8 cellular contexts compared by ENCODE assay signal in genomic region chr7:5699951-5700384, GRCh38.
A peak's percentile ranks its signal among the peaks of the same experiment; 100 is the strongest.
DNase-seq lines count a peak whose midpoint lies in the region; ATAC-seq lines count a peak whose summit lies in the region.

No MANE protein-coding gene starts in this region.

- DNase-seq in NCI-H2227 (lab: John Stamatoyannopoulos, UW; ENCODE audit: unreplicated experiment) (peak; percentile 58), NCI-H2227 treated with DMSO at 0.1 percent for 48 hours (lab: John Stamatoyannopoulos, UW) (no peak), glomerular visceral epithelial cell (ENCODE audit: extremely low spot score) (peak; percentile 47), NCI-H1694 (lab: John Stamatoyannopoulos, UW) (no peak), NCI-H526 treated with DMSO at 0.1 percent for 48 hours (lab: John Stamatoyannopoulos, UW) (no peak)
- DNase-seq in activated CD8-positive, alpha-beta memory T cell treated with anti-CD3 and anti-CD28 coated beads for 4 hours (ENCODE audit: low read depth in 2 of 2) = peak; percentile 41 to 68
- peak; percentile 61 for DNase-seq in stimulated activated CD4-positive, alpha-beta T cell treated with anti-CD3 and anti-CD28 coated beads, Interleukin-4, amount 100 ng/mL, for 1 hour

- ATAC-seq in HG03342 (IDR thresholded peaks at IDR 0.05; ENCODE audit: unreplicated experiment) = peak; percentile 77

Comparison
In these comparisons a context has a peak if more than half of its experiments do, and no peak if none do; other contexts are left out.
1. DNase-seq: peak in NCI-H2227 (single experiment), activated CD8-positive, alpha-beta memory T cell treated with anti-CD3 and anti-CD28 coated beads for 4 hours (2 of 2), glomerular visceral epithelial cell (single experiment) and stimulated activated CD4-positive, alpha-beta T cell treated with anti-CD3 and anti-CD28 coated beads, Interleukin-4, amount 100 ng/mL, for 1 hour (single experiment); none in NCI-H2227 treated with DMSO at 0.1 percent for 48 hours (single experiment), NCI-H1694 (single experiment) and NCI-H526 treated with DMSO at 0.1 percent for 48 hours (single experiment).